8 cellular contexts compared by ENCODE assay signal in the genomic region with DNA sequence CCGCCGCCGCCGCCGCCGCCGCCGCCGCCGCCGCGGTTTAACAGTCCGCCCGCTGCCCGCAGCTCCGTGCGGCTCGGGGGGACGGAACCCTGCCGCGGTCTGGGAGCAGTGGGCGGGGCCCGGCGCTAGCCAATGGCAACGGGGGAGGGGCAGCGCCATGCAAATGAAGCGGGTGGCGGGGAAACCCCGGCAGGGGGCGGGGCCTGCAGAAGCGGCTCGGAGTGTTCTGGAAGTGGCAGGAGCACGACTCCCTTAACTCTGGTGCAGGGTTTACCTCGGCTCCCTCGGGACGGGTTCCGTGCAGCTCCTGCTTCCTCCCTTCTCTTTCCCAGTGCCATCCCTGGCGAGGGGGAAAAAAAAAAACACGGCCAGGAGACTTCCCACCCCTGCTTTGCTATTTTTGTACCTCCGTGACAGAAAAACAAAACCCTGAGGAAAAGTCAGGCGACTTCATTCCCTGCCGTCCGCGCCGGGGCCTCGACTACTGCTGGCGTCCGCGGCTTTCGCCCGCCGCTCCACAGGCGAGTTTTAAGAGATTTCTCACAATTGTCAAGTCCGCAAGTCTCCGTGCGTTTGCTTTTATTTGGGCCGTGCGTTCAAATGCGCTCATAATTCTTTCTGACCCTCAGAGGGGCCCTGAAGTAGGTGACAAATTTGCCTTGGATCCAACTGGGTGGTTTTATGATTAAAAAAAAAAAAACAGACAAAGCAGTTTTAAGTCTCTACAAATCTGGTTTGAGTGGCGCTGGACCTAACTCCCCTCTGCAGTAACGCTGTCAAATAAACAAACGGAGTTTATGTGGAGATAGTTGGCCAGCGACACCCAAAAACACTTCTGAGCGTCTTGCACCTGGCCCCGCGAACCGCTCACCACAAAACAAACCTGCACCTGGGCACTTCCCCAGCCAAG. TPM values are rescaled to one million over a fixed set of nuclear protein-coding genes. Genes with fewer than 3 reads are reported as not detected.
DNase-seq lines count a peak whose midpoint lies in the region; ATAC-seq, FAIRE-seq and TF ChIP-seq lines count a peak whose summit lies in the region.

A gene with protein sequence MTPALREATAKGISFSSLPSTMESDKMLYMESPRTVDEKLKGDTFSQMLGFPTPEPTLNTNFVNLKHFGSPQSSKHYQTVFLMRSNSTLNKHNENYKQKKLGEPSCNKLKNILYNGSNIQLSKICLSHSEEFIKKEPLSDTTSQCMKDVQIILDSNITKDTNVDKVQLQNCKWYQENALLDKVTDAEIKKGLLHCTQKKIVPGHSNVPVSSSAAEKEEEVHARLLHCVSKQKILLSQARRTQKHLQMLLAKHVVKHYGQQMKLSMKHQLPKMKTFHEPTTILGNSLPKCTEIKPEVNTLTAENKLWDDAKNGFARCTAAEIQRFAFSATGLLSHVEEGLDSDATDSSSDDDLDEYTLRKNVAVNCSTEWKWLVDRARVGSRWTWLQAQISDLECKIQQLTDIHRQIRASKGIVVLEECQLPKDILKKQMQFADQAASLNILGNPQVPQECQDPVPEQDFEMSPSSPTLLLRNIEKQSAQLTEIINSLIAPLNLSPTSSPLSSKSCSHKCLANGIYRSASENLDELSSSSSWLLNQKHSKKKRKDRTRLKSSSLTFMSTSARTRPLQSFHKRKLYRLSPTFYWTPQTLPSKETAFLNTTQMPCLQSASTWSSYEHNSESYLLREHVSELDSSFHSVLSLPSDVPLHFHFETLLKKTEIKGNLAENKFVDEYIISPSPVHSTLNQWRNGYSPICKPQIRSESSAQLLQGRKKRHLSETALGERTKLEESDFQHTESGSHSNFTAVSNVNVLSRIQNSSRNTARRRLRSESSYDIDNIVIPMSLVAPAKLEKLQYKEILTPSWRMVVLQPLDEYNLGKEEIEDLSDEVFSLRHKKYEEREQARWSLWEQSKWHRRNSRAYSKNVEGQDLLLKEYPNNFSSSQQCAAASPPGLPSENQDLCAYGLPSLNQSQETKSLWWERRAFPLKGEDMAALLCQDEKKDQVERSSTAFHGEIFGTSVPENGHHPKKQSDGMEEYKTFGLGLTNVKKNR (minus strand): TSS at position 101 of the 910 bp plus-strand sequence. CDS start 16,827 bp downstream, outside the sequence.

- H3K4me3 Mint-ChIP-seq in dendritic cell treated with granulocyte-macrophage colony-stimulating factor and Interleukin-4, amounts not matched to agents 40 ng/mL and 50 ng/mL, for 4 days: peak within 1 kb of the TSS; percentile 97

- peak within 1 kb of the TSS; percentile 97 for H3K27ac ChIP-seq in HepG2 (ENCODE audit: extremely low read length, insufficient read depth, low read length)

- H3K36me3 ChIP-seq in HepG2 (replicated peaks in 1 of 2; ENCODE audit: control insufficient read depth in 1 of 2, insufficient read depth in 2 of 2, low read length in 2 of 2): no peaks in the 10 kb centered on the region

- peak within 1 kb of the TSS; percentile 79 for H2AFZ ChIP-seq in HepG2 (ENCODE audit: low read length)

- no peaks in the 10 kb centered on the region; a peak in 2 of 5 replicates for H3K27me3 ChIP-seq in HepG2 (ENCODE audit: control insufficient read depth in 1 of 2, insufficient read depth in 2 of 2, low read length in 2 of 2)

- TSS peak; percentile 85 for BruUV-seq in HepG2 (replicated peaks; lab: Mats Ljungman, UMichigan)

- DNase-seq in C1 segment of cervical spinal cord (lab: John Stamatoyannopoulos, UW) (peak; percentile 82 to 98 (median 96)), NCI-H69 (lab: John Stamatoyannopoulos, UW) (peak; percentile 96), HepG2 (ENCODE audit: low spot score) (peak; percentile 90)
- DNase-seq in activated CD4-positive, alpha-beta T cell treated with anti-CD3 and anti-CD28 coated beads, Interleukin-2, amount 50 U/mL, for 24 hours (ENCODE audit: low read depth in 1 of 2, low spot score in 1 of 2): peak; percentile 91 to 95
- peak; percentile 96 to 97 for DNase-seq in stimulated activated CD4-positive, alpha-beta T cell treated with anti-CD3 and anti-CD28 coated beads, Interleukin-2, amount 100 ng/mL, for 48 hours

- H3K79me2 ChIP-seq in HepG2 (ENCODE audit: insufficient read depth, low read length): peaks cover 18% of the 10 kb centered on the region

- no peak for FAIRE-seq in HepG2 (lab: Jason Lieb, UNC)

- peaks cover 19% of the 10 kb centered on the region for H3K4me1 Mint-ChIP-seq in dendritic cell treated with granulocyte-macrophage colony-stimulating factor and Interleukin-4, amounts not matched to agents 40 ng/mL and 50 ng/mL, for 4 days (ENCODE audit: low read depth)

- peaks cover 11% of the 10 kb centered on the region for H3K36me3 Mint-ChIP-seq in dendritic cell treated with granulocyte-macrophage colony-stimulating factor and Interleukin-4, amounts not matched to agents 40 ng/mL and 50 ng/mL, for 4 days (ENCODE audit: low read depth)

- H4K20me1 ChIP-seq in HepG2 (ENCODE audit: insufficient read depth, low read length): no peaks in the 10 kb centered on the region

- TF ChIP-seq EP300 in HepG2 (IDR thresholded peaks at IDR 0.05; ENCODE audit: low read depth in 2 of 2, low read length in 2 of 2): peak in 1 of 2 experiments; percentile 30; a peak in 1 of 4 replicates
- no peak for TF ChIP-seq EP300 in HepG2 (CRISPR knock-in tag; IDR thresholded peaks at IDR 0.05; ENCODE audit: borderline replicate concordance)

- peak; percentile 64 for ATAC-seq in GM19372 (IDR thresholded peaks at IDR 0.05; ENCODE audit: low read depth, unreplicated experiment)
- ATAC-seq in HG03521 (IDR thresholded peaks at IDR 0.05; ENCODE audit: unreplicated experiment): peak; percentile 71
- ATAC-seq in HepG2: peak; percentile 90

- 0 out of 2 replicates have a peak, but pooled peaks have one; percentile 2 for TF ChIP-seq CTCF in HepG2 (CRISPR knock-in tag; IDR thresholded peaks at IDR 0.05)

- peak; percentile 66 to 83 for TF ChIP-seq POLR2A in HepG2 (IDR thresholded peaks at IDR 0.05; ENCODE audit: insufficient read depth in 1 of 2, low read depth in 2 of 2, low read length in 2 of 2)

- POLR2A ChIA-PET in HepG2 (lab: Yijun Ruan, JAX): interaction anchor here (0.7 to 1.7 kb wide), 12 partner anchors 9 to 1917 kb away, joined by 3 to 12 read pairs (median 4); a partner anchor contains a TSS

- H3K9me3 ChIP-seq in HepG2 (ENCODE audit: low read length): no peaks in the 10 kb centered on the region

- WGBS in HepG2 (ENCODE audit: low lambda C conversion rate): 1% methylated on average over 55 of the region's 67 CpGs

- H3K4me1 ChIP-seq in HepG2 (ENCODE audit: insufficient read depth, low read length): peaks cover 25% of the 10 kb centered on the region

- peak within 1 kb of the TSS; percentile 99 for H3K27ac Mint-ChIP-seq in dendritic cell treated with granulocyte-macrophage colony-stimulating factor and Interleukin-4, amounts not matched to agents 40 ng/mL and 50 ng/mL, for 4 days

- H3K9ac ChIP-seq in HepG2 (ENCODE audit: insufficient read depth, low read depth, low read length): peak within 1 kb of the TSS; percentile 98

- intact Hi-C loops in dendritic cell treated with granulocyte-macrophage colony-stimulating factor and Interleukin-4, amounts not matched to agents 40 ng/mL and 50 ng/mL, for 4 days (cut with micrococcal nuclease): no loop called here
- intact Hi-C loops in HepG2 (cut with micrococcal nuclease; ENCODE audit: unreplicated experiment): loop anchor here (5.0 kb wide), 1 partner anchor 59 kb away; no protein-coding TSS in a partner anchor

- CTCF ChIA-PET in HepG2 (lab: Yijun Ruan, JAX; ENCODE audit: low intra/inter-chr PET ratio, low total read pairs): no interaction called here

- peak within 1 kb of the TSS; percentile 94 to 99 (median 97) for H3K4me3 ChIP-seq in HepG2 (replicated peaks in 1 of 3; ENCODE audit: insufficient read depth in 1 of 3, low read depth in 2 of 3, low read length in 3 of 3)

- peak within 1 kb of the TSS; percentile 97 for H3K4me2 ChIP-seq in HepG2 (ENCODE audit: low read depth, low read length)

- peaks cover 7% of the 10 kb centered on the region for H3K27me3 Mint-ChIP-seq in dendritic cell treated with granulocyte-macrophage colony-stimulating factor and Interleukin-4, amounts not matched to agents 40 ng/mL and 50 ng/mL, for 4 days

- in situ Hi-C loops in HepG2 (cut with HindIII; ENCODE audit: extremely low pct_ligation_motif_present, low pct_unique_long_range_greater_than_20kb): no loop called here

- no peak for TF ChIP-seq RAD21 in HepG2 (CRISPR knock-in tag; IDR thresholded peaks at IDR 0.05)

- no peaks in the 10 kb centered on the region for H3K9me3 Mint-ChIP-seq in dendritic cell treated with granulocyte-macrophage colony-stimulating factor and Interleukin-4, amounts not matched to agents 40 ng/mL and 50 ng/mL, for 4 days

RNA-seq across cellular contexts. Expression of the gene that starts here (rescaled TPM):
- 9.8 and 10.3 TPM in 2 replicates for total RNA-seq in HepG2 (2016; rRNA removed; fragmentation: Illumina TruSeq; extraction: Trizol)
- 35.1 and 38.9 TPM in 2 replicates for total RNA-seq in HepG2 (2016; cell fraction: cytosol; rRNA removed; fragmentation: Illumina TruSeq; extraction: Trizol; ENCODE audit: low read depth)
- 8.9 and 10.1 TPM in 2 replicates for total RNA-seq in HepG2 (2016; cell fraction: insoluble cytoplasmic fraction; rRNA removed; fragmentation: Illumina TruSeq; extraction: Trizol)
- 23.3 and 30.6 TPM in 2 replicates for total RNA-seq in HepG2 (2016; cell fraction: membrane; rRNA removed; fragmentation: Illumina TruSeq; extraction: Trizol)
- total RNA-seq in HepG2 (2016; cell fraction: nucleus; rRNA removed; fragmentation: Illumina TruSeq; extraction: Trizol): 16.6 and 16.9 TPM in 2 replicates
- 4.8 and 5.4 TPM in 2 replicates for polyA plus RNA-seq in HepG2 (2011; rRNA removed)
- polyA plus RNA-seq in HepG2 (2011; cell fraction: cytosol; rRNA removed): 2.0 and 2.5 TPM in 2 replicates
- polyA plus RNA-seq in HepG2 (2011; cell fraction: nucleus; rRNA removed): 5.7 and 6.3 TPM in 2 replicates
- polyA plus RNA-seq in HepG2 (2012): 4.7 and 4.9 TPM in 2 replicates
- polyA plus RNA-seq in HepG2 (2016; cell fraction: cytosol; fragmentation: Illumina TruSeq; extraction: Trizol; ENCODE audit: low read depth): 0.44 and 0.53 TPM in 2 replicates
- polyA plus RNA-seq in HepG2 (2016; cell fraction: insoluble cytoplasmic fraction; fragmentation: Illumina TruSeq; extraction: Trizol; ENCODE audit: low read depth): 4.5 and 5.3 TPM in 2 replicates
- 1.1 and 1.2 TPM in 2 replicates for polyA plus RNA-seq in HepG2 (2016; cell fraction: membrane; fragmentation: Illumina TruSeq; extraction: Trizol; ENCODE audit: low read depth)
- 8.8 and 11.2 TPM in 2 replicates for polyA plus RNA-seq in HepG2 (2016; cell fraction: nucleus; fragmentation: Illumina TruSeq; extraction: Trizol; ENCODE audit: insufficient read depth, low read depth)
- polyA minus RNA-seq in HepG2 (2011; rRNA and poly(A)+ RNA removed; ENCODE audit: low replicate concordance): 3.5 and 5.5 TPM in 2 replicates
- 7.0 and 8.4 TPM in 2 replicates for polyA minus RNA-seq in HepG2 (2011; cell fraction: cytosol; rRNA and poly(A)+ RNA removed)
- polyA minus RNA-seq in HepG2 (2011; cell fraction: nucleus; rRNA and poly(A)+ RNA removed): 34.2 and 38.8 TPM in 2 replicates

Comparison
In these comparisons a context has a peak if more than half of its experiments do, and no peak if none do; other contexts are left out.
1. Peak in every context shown above with its lines: DNase-seq, ATAC-seq, H3K4me3 ChIP-seq and H3K27ac ChIP-seq.